8 cellular contexts compared by ENCODE assay signal in genomic region chr1:40980453-40981121, GRCh38. TPM values are rescaled to one million over a fixed set of nuclear protein-coding genes. Genes with fewer than 3 reads are reported as not detected.
DNase-seq lines count a peak whose midpoint lies in the region; ATAC-seq and TF ChIP-seq lines count a peak whose summit lies in the region.

No MANE protein-coding gene starts in this region.

- ATAC-seq in GM21786 (IDR thresholded peaks at IDR 0.05; ENCODE audit: unreplicated experiment) = peak; percentile 12
- ATAC-seq in esophagus mucosa = peak; percentile 70
- ATAC-seq in GM19467 (IDR thresholded peaks at IDR 0.05; ENCODE audit: unreplicated experiment) = no peak

- H3K4me3 ChIP-seq in Caco-2 (ENCODE audit: low read depth, low read length) = peak overlapping the region; percentile 46
- peak overlapping the region; percentile 92 to 100 for H3K4me3 ChIP-seq in neutrophil (ENCODE audit: low read depth in 1 of 2, low read length in 1 of 2)
- peak overlapping the region; percentile 42 to 90 (median 82) for H3K4me3 ChIP-seq in tibial nerve

- H3K9me3 Mint-ChIP-seq in Caco-2 (ENCODE audit: unreplicated experiment) = no peaks in the 10 kb centered on the region

- H3K4me3 Mint-ChIP-seq in Caco-2 (ENCODE audit: unreplicated experiment) = peak overlapping the region; percentile 94

- H3K9me3 ChIP-seq in Caco-2 (no peaks in the 10 kb centered on the region), neutrophil (no peaks in the 10 kb centered on the region), tibial nerve (no peaks in the 10 kb centered on the region)

- no peaks in the 10 kb centered on the region for H3K36me3 ChIP-seq in Caco-2 (ENCODE audit: control insufficient read depth, insufficient read depth, low read length)
- no peaks in the 10 kb centered on the region for H3K36me3 ChIP-seq in neutrophil
- H3K36me3 ChIP-seq in tibial nerve = peaks cover 0 to 16% (median 0%) of the 10 kb centered on the region in 3 donors

- peak overlapping the region; percentile 93 for H3K27ac Mint-ChIP-seq in Caco-2 (ENCODE audit: unreplicated experiment)

- DNase-seq in Caco-2 (peak; percentile 40 to 55), NCI-H748 (lab: John Stamatoyannopoulos, UW; ENCODE audit: unreplicated experiment) (peak; percentile 97), activated T-cell treated with anti-CD3 and anti-CD28 coated beads for 24 hours (ENCODE audit: low read depth) (peak; percentile 40), tibial nerve (ENCODE audit: low spot score in 2 of 2) (no peak)

- no peak overlapping the region for H3K27ac ChIP-seq in neutrophil
- peak overlapping the region; percentile 73 to 96 (median 93) for H3K27ac ChIP-seq in tibial nerve

- TF ChIP-seq POLR2A in tibial nerve (IDR thresholded peaks at IDR 0.05) = no peak

- H3K4me1 ChIP-seq in Caco-2 = peaks cover 62% of the 10 kb centered on the region
- peaks cover 9 to 16% of the 10 kb centered on the region in 2 experiments for H3K4me1 ChIP-seq in neutrophil (ENCODE audit: control insufficient read depth in 1 of 2, insufficient read depth in 1 of 2, low read depth in 1 of 2, low read length in 1 of 2)
- peaks cover 0 to 60% (median 15%) of the 10 kb centered on the region in 4 donors for H3K4me1 ChIP-seq in tibial nerve

- BruUV-seq in Caco-2 (replicated peaks; lab: Mats Ljungman, UMichigan) = no TSS peak

- H3K4me1 Mint-ChIP-seq in Caco-2 (ENCODE audit: low read depth, unreplicated experiment) = peaks cover 32% of the 10 kb centered on the region

- peaks cover 46% of the 10 kb centered on the region for H3K36me3 Mint-ChIP-seq in Caco-2 (ENCODE audit: insufficient read depth, unreplicated experiment)

- no peaks in the 10 kb centered on the region for H3K27me3 Mint-ChIP-seq in Caco-2 (ENCODE audit: insufficient read depth, unreplicated experiment)

- H3K27me3 ChIP-seq in Caco-2 (replicated peaks; ENCODE audit: control insufficient read depth, insufficient read depth, low read length) (no peaks in the 10 kb centered on the region), neutrophil (no peaks in the 10 kb centered on the region), tibial nerve (no peaks in the 10 kb centered on the region)

- POLR2A ChIA-PET in Caco-2 (lab: Charles Lee) = interaction anchor here (1.7 kb wide), 1 partner anchor 119 kb away, joined by 15 read pairs; the partner anchor contains the start of gene CITED4

- CTCF ChIA-PET in Caco-2 (lab: Charles Lee) = interaction anchor here (0.8 kb wide), 1 partner anchor 132 kb away, joined by 4 read pairs; no protein-coding TSS in a partner anchor

- intact Hi-C loops in Caco-2 (cut with micrococcal nuclease; ENCODE audit: unreplicated experiment) = no loop called here

- TF ChIP-seq CTCF in Caco-2 (IDR thresholded peaks at IDR 0.05; ENCODE audit: insufficient read depth in 1 of 2, low read depth in 1 of 2, low read length in 1 of 2, severe bottlenecking in 1 of 2, unreplicated experiment in 1 of 2) (no peak), neutrophil (IDR thresholded peaks at IDR 0.05) (no peak), tibial nerve (IDR thresholded peaks at IDR 0.05) (no peak)

- no peak for TF ChIP-seq EP300 in tibial nerve (IDR thresholded peaks at IDR 0.05)

- WGBS in tibial nerve, 2 donors = 25 to 34% methylated on average over 25 to 27 of the region's 27 CpGs

RNA-seq across cellular contexts. Expression of gene CTPS1, which starts 1.1 kb away (rescaled TPM):
- total RNA-seq in Caco-2 (2022) = 63.1 and 63.7 TPM in 2 replicates
- total RNA-seq in esophagus mucosa = 24.0 TPM
- 10 to 100 TPM; 29.8 to 46.3 (median 35.8) TPM for total RNA-seq in tibial nerve

RNA-seq across cellular contexts. Expression of gene SLFNL1, which starts 40.9 kb away (rescaled TPM):
- total RNA-seq in Caco-2 (2022) (0.09 and 0.18 TPM in 2 replicates), esophagus mucosa (0.08 TPM), tibial nerve (1 to 10 TPM in 2 of 4 donors, under 1 TPM in 2; 0.20 to 2.4 (median 0.63) TPM)

Comparison
In these comparisons a context has a peak if more than half of its experiments do, and no peak if none do; other contexts are left out.
1. DNase-seq: peak in Caco-2 (2 of 2), NCI-H748 (single experiment) and activated T-cell treated with anti-CD3 and anti-CD28 coated beads for 24 hours (single experiment); none in tibial nerve (0 of 2).
2. H3K4me3 ChIP-seq: peak in every context shown above with its lines; median percentile 96 in neutrophil; 82 in tibial nerve; 46 in Caco-2.